Comparison of ENCODE assay signal across 10 cellular contexts in genomic region chr10:73932625-73933112, GRCh38. TPM values are rescaled to one million over a fixed set of nuclear protein-coding genes. Genes with fewer than 3 reads are reported as not detected.
DNase-seq lines count a peak whose midpoint lies in the region; ATAC-seq and TF ChIP-seq lines count a peak whose summit lies in the region.
"Had no signal": no experiment of that assay in that cellular context is flagged by ENCODE, and none has a peak within 500 bp of the region (broad histone marks: within the 10 kb centered on the region; RNA-seq: fewer than 3 reads in every experiment).

No MANE protein-coding gene starts in this region.

- H3K4me3 ChIP-seq in smooth muscle cell (no peak overlapping the region), ascending aorta (no peak overlapping the region)

- peak overlapping the region; percentile 67 for H3K27ac Mint-ChIP-seq in activated CD4-positive, alpha-beta T cell treated with anti-CD3 and anti-CD28 coated beads, Interleukin-2, amount 10 ng/mL, durations not matched to agents 24 days and 14 days
- peak overlapping the region; percentile 57 for H3K27ac Mint-ChIP-seq in activated T-helper 1 cell treated with anti-CD3 and anti-CD28 coated beads, Interleukin-12 subunit alpha, Interleukin-12 subunit beta, Interleukin-2, Interleukin-4 antibody, amounts not matched to agents 30 ng/mL and 10 ng/mL and 1 ng/mL, durations not matched to agents 14 hours and 24 hours and 36 hours

- H3K36me3 ChIP-seq in smooth muscle cell (ENCODE audit: low read depth): no peaks in the 10 kb centered on the region
- H3K36me3 ChIP-seq in ascending aorta: no peaks in the 10 kb centered on the region

- H3K9ac ChIP-seq in smooth muscle cell (ENCODE audit: low read depth): no peak overlapping the region
- H3K9ac ChIP-seq: SK-N-SH had no signal

- H3K79me2 ChIP-seq in smooth muscle cell (ENCODE audit: low read depth): no peaks in the 10 kb centered on the region

- H3K4me1 Mint-ChIP-seq in activated CD4-positive, alpha-beta T cell treated with anti-CD3 and anti-CD28 coated beads, Interleukin-2, amount 10 ng/mL, durations not matched to agents 24 days and 14 days: peaks cover 22% of the 10 kb centered on the region
- peaks cover 44% of the 10 kb centered on the region for H3K4me1 Mint-ChIP-seq in activated T-helper 1 cell treated with anti-CD3 and anti-CD28 coated beads, Interleukin-12 subunit alpha, Interleukin-12 subunit beta, Interleukin-2, Interleukin-4 antibody, amounts not matched to agents 30 ng/mL and 10 ng/mL and 1 ng/mL, durations not matched to agents 14 hours and 24 hours and 36 hours (ENCODE audit: low read depth)

- H3K4me1 ChIP-seq in smooth muscle cell (ENCODE audit: low read depth) (no peaks in the 10 kb centered on the region), ascending aorta (no peaks in the 10 kb centered on the region)

- no peaks in the 10 kb centered on the region for H4K20me1 ChIP-seq in smooth muscle cell (ENCODE audit: low read depth)

- H3K27me3 ChIP-seq in smooth muscle cell (ENCODE audit: low read depth) (no peaks in the 10 kb centered on the region), ascending aorta (no peaks in the 10 kb centered on the region)

- no peak overlapping the region for H2AFZ ChIP-seq in smooth muscle cell (ENCODE audit: low read depth)

- H3K36me3 Mint-ChIP-seq in activated CD4-positive, alpha-beta T cell treated with anti-CD3 and anti-CD28 coated beads, Interleukin-2, amount 10 ng/mL, durations not matched to agents 24 days and 14 days (ENCODE audit: low read depth): no peaks in the 10 kb centered on the region
- H3K36me3 Mint-ChIP-seq in activated T-helper 1 cell treated with anti-CD3 and anti-CD28 coated beads, Interleukin-12 subunit alpha, Interleukin-12 subunit beta, Interleukin-2, Interleukin-4 antibody, amounts not matched to agents 30 ng/mL and 10 ng/mL and 1 ng/mL, durations not matched to agents 14 hours and 24 hours and 36 hours (ENCODE audit: low read depth): peaks cover 2% of the 10 kb centered on the region

- peak; percentile 22 for ATAC-seq in HG03378 (IDR thresholded peaks at IDR 0.05; ENCODE audit: unreplicated experiment)

- no peak for DNase-seq in activated CD4-positive, alpha-beta T cell treated with anti-CD3 and anti-CD28 coated beads, Interleukin-2, amount 10 ng/mL, durations not matched to agents 24 days and 14 days
- DNase-seq in activated CD4-positive, alpha-beta T cell treated with anti-CD3 and anti-CD28 coated beads for 4 hours: no peak
- DNase-seq in activated T-helper 1 cell treated with anti-CD3 and anti-CD28 coated beads, Interleukin-12 subunit alpha, Interleukin-12 subunit beta, Interleukin-2, Interleukin-4 antibody, amounts not matched to agents 30 ng/mL and 10 ng/mL and 1 ng/mL, durations not matched to agents 14 hours and 24 hours and 36 hours (ENCODE audit: low spot score): no peak
- DNase-seq in smooth muscle cell (lab: John Stamatoyannopoulos, UW; ENCODE audit: unreplicated experiment) (no peak), COR-L47 (lab: John Stamatoyannopoulos, UW) (no peak), NCI-H2107 (lab: John Stamatoyannopoulos, UW) (no peak), ascending aorta (ENCODE audit: low spot score in 2 of 2) (no peak)
- DNase-seq: cortex of kidney, SK-N-SH had no signal

- H3F3A ChIP-seq in smooth muscle cell (ENCODE audit: low read depth): no peaks in the 10 kb centered on the region

- H3K9me3 ChIP-seq in smooth muscle cell (replicated peaks; ENCODE audit: low read depth) (no peaks in the 10 kb centered on the region), ascending aorta (no peaks in the 10 kb centered on the region)
- H3K9me3 ChIP-seq: SK-N-SH had no signal

- 92% methylated on average over 6 of the region's 6 CpGs for WGBS in smooth muscle cell (ENCODE audit: low lambda C conversion rate)

- H3K27ac ChIP-seq in smooth muscle cell (ENCODE audit: low read depth) (peak overlapping the region; percentile 64), ascending aorta (no peak overlapping the region)

- intact Hi-C loops in activated CD4-positive, alpha-beta T cell treated with anti-CD3 and anti-CD28 coated beads, Interleukin-2, amount 10 ng/mL, durations not matched to agents 24 days and 14 days (cut with micrococcal nuclease): no loop called here
- intact Hi-C loops in activated T-helper 1 cell treated with anti-CD3 and anti-CD28 coated beads, Interleukin-12 subunit alpha, Interleukin-12 subunit beta, Interleukin-2, Interleukin-4 antibody, amounts not matched to agents 30 ng/mL and 10 ng/mL and 1 ng/mL, durations not matched to agents 14 hours and 24 hours and 36 hours (cut with micrococcal nuclease): loop anchor here (1.0 to 2.0 kb wide), 2 partner anchors 10 to 22 kb away; partner anchors contain the start of gene PLAU
- intact Hi-C loops in ascending aorta (cut with DNase I): no loop called here

- peaks cover 10% of the 10 kb centered on the region for H3K27me3 Mint-ChIP-seq in activated CD4-positive, alpha-beta T cell treated with anti-CD3 and anti-CD28 coated beads, Interleukin-2, amount 10 ng/mL, durations not matched to agents 24 days and 14 days
- H3K27me3 Mint-ChIP-seq in activated T-helper 1 cell treated with anti-CD3 and anti-CD28 coated beads, Interleukin-12 subunit alpha, Interleukin-12 subunit beta, Interleukin-2, Interleukin-4 antibody, amounts not matched to agents 30 ng/mL and 10 ng/mL and 1 ng/mL, durations not matched to agents 14 hours and 24 hours and 36 hours (ENCODE audit: insufficient read depth): peaks cover 17% of the 10 kb centered on the region

- TF ChIP-seq CTCF in smooth muscle cell (IDR thresholded peaks at IDR 0.05; ENCODE audit: borderline replicate concordance, insufficient read depth, poor library complexity, severe bottlenecking) (no peak), ascending aorta (IDR thresholded peaks at IDR 0.05) (no peak)

- H3K9me3 Mint-ChIP-seq in activated CD4-positive, alpha-beta T cell treated with anti-CD3 and anti-CD28 coated beads, Interleukin-2, amount 10 ng/mL, durations not matched to agents 24 days and 14 days: no peaks in the 10 kb centered on the region
- no peaks in the 10 kb centered on the region for H3K9me3 Mint-ChIP-seq in activated T-helper 1 cell treated with anti-CD3 and anti-CD28 coated beads, Interleukin-12 subunit alpha, Interleukin-12 subunit beta, Interleukin-2, Interleukin-4 antibody, amounts not matched to agents 30 ng/mL and 10 ng/mL and 1 ng/mL, durations not matched to agents 14 hours and 24 hours and 36 hours

- H3K4me3 Mint-ChIP-seq in activated CD4-positive, alpha-beta T cell treated with anti-CD3 and anti-CD28 coated beads, Interleukin-2, amount 10 ng/mL, durations not matched to agents 24 days and 14 days: peak overlapping the region; percentile 18
- no peak overlapping the region for H3K4me3 Mint-ChIP-seq in activated T-helper 1 cell treated with anti-CD3 and anti-CD28 coated beads, Interleukin-12 subunit alpha, Interleukin-12 subunit beta, Interleukin-2, Interleukin-4 antibody, amounts not matched to agents 30 ng/mL and 10 ng/mL and 1 ng/mL, durations not matched to agents 14 hours and 24 hours and 36 hours

- no peak overlapping the region for H3K4me2 ChIP-seq in smooth muscle cell
- H3K4me2 ChIP-seq: SK-N-SH had no signal

RNA-seq across cellular contexts. Expression of gene PLAU, which starts 21.7 kb away (rescaled TPM):
- total RNA-seq in activated CD4-positive, alpha-beta T cell treated with anti-CD3 and anti-CD28 coated beads, Interleukin-2, amount 10 ng/mL, durations not matched to agents 24 days and 14 days: 0.57 and 0.72 TPM in 2 replicates
- 0.37 and 0.60 TPM in 2 replicates for total RNA-seq in activated T-helper 1 cell treated with anti-CD3 and anti-CD28 coated beads, Interleukin-12 subunit alpha, Interleukin-12 subunit beta, Interleukin-2, Interleukin-4 antibody, amounts not matched to agents 30 ng/mL and 10 ng/mL and 1 ng/mL, durations not matched to agents 14 hours and 24 hours and 36 hours
- 4.1 and 10.7 TPM in 2 replicates for total RNA-seq in smooth muscle cell
- polyA plus RNA-seq in smooth muscle cell: 9.2 and 28.9 TPM in 2 replicates
- 1.5 TPM for total RNA-seq in ascending aorta

RNA-seq across cellular contexts. Expression of gene CAMK2G, which starts 58.3 kb away (rescaled TPM):
- 20.2 and 22.1 TPM in 2 replicates for total RNA-seq in activated CD4-positive, alpha-beta T cell treated with anti-CD3 and anti-CD28 coated beads, Interleukin-2, amount 10 ng/mL, durations not matched to agents 24 days and 14 days
- total RNA-seq in activated T-helper 1 cell treated with anti-CD3 and anti-CD28 coated beads, Interleukin-12 subunit alpha, Interleukin-12 subunit beta, Interleukin-2, Interleukin-4 antibody, amounts not matched to agents 30 ng/mL and 10 ng/mL and 1 ng/mL, durations not matched to agents 14 hours and 24 hours and 36 hours: 15.9 and 18.7 TPM in 2 replicates
- total RNA-seq in smooth muscle cell (10.5 and 10.8 TPM in 2 replicates), ascending aorta (60.3 TPM)
- 2.2 and 4.0 TPM in 2 replicates for polyA plus RNA-seq in smooth muscle cell
